ENCODE assay signal across 14 cellular contexts in genomic region chr18:57657566-57657965, GRCh38.
"Had no signal": no experiment of that assay in that cellular context is flagged by ENCODE, and none has a peak within 500 bp of the region (broad histone marks: within the 10 kb centered on the region; RNA-seq: fewer than 3 reads in every experiment).

No MANE protein-coding gene starts in this region.

- H3K27ac ChIP-seq: body of pancreas, ovary had no signal

- DNase-seq: activated CD4-positive, alpha-beta T cell treated with anti-CD3 and anti-CD28 coated beads, Interleukin-2, amount 10 ng/mL, durations not matched to agents 7 days and 5 days; activated CD4-positive, CD25-positive, alpha-beta regulatory T cell; activated CD8-positive, alpha-beta memory T cell treated with anti-CD3 and anti-CD28 coated beads for 24 hours; activated naive CD4-positive, alpha-beta T cell treated with Interleukin-2 at 50 U/mL for 16 hours; activated naive CD8-positive, alpha-beta T cell treated with anti-CD3 and anti-CD28 coated beads, Interleukin-2, amount 50 U/mL, for 24 hours; body of pancreas; foreskin melanocyte; heart right ventricle; ovary; stimulated activated CD4-positive, alpha-beta T cell treated with anti-CD3 and anti-CD28 coated beads, Interleukin-4, amount 100 ng/mL, for 4 hours; T-helper 2 cell; tibial artery had no signal

- H3K4me1 Mint-ChIP-seq: activated CD4-positive, alpha-beta T cell treated with anti-CD3 and anti-CD28 coated beads, Interleukin-2, amount 10 ng/mL, durations not matched to agents 7 days and 5 days had no signal

- H3K4me3 Mint-ChIP-seq: activated CD4-positive, alpha-beta T cell treated with anti-CD3 and anti-CD28 coated beads, Interleukin-2, amount 10 ng/mL, durations not matched to agents 7 days and 5 days; activated naive CD8-positive, alpha-beta T cell treated with anti-CD3 and anti-CD28 coated beads, Interleukin-2, amount 50 U/mL, for 24 hours; central memory CD8-positive, alpha-beta T cell had no signal

- H3K9me3 Mint-ChIP-seq: central memory CD8-positive, alpha-beta T cell had no signal

- H3K4me3 ChIP-seq: body of pancreas, heart right ventricle, ovary, tibial artery had no signal

- H3K27ac Mint-ChIP-seq: activated CD4-positive, alpha-beta T cell treated with anti-CD3 and anti-CD28 coated beads, Interleukin-2, amount 10 ng/mL, durations not matched to agents 7 days and 5 days; activated naive CD8-positive, alpha-beta T cell treated with anti-CD3 and anti-CD28 coated beads, Interleukin-2, amount 50 U/mL, for 24 hours had no signal

- H3K27me3 Mint-ChIP-seq: activated CD4-positive, alpha-beta T cell treated with anti-CD3 and anti-CD28 coated beads, Interleukin-2, amount 10 ng/mL, durations not matched to agents 7 days and 5 days; activated naive CD8-positive, alpha-beta T cell treated with anti-CD3 and anti-CD28 coated beads, Interleukin-2, amount 50 U/mL, for 24 hours; central memory CD8-positive, alpha-beta T cell had no signal

- H3K36me3 ChIP-seq: ovary had no signal

- H3K27me3 ChIP-seq: body of pancreas, heart right ventricle, ovary, tibial artery had no signal

- ATAC-seq: activated naive CD8-positive, alpha-beta T cell treated with anti-CD3 and anti-CD28 coated beads, Interleukin-2, amount 50 U/mL, for 24 hours; body of pancreas; left lobe of liver had no signal
